Comparison of ENCODE assay signal across 1 cellular context in genomic region chr2:74472945-74473258, GRCh38.
TF ChIP-seq lines count a peak whose summit lies in the region.

No MANE protein-coding gene starts in this region.

TF ChIP-seq in HepG2, 621 proteins besides CTCF, POLR2A, EP300 and RAD21:
- TF ChIP-seq BORCS8-MEF2B (CRISPR knock-in tag; IDR thresholded peaks at IDR 0.05) (no peak), EZH2 (conservative IDR thresholded peaks at IDR 0.05; ENCODE audit: low read depth, low read length) (no peak), ZNF549 (CRISPR knock-in tag; IDR thresholded peaks at IDR 0.05) (0 out of 2 replicates have a peak, but pooled peaks have one; percentile 3), GLMP (CRISPR knock-in tag; IDR thresholded peaks at IDR 0.05; ENCODE audit: borderline replicate concordance) (no peak), ZNF224 (CRISPR knock-in tag; IDR thresholded peaks at IDR 0.05) (0 out of 2 replicates have a peak, but pooled peaks have one; percentile 36), ZNF703 (CRISPR knock-in tag; IDR thresholded peaks at IDR 0.05; ENCODE audit: borderline replicate concordance) (0 out of 2 replicates have a peak, but pooled peaks have one; percentile 36), ZNF597 (CRISPR knock-in tag; IDR thresholded peaks at IDR 0.05) (no peak), ZFP41 (CRISPR knock-in tag; IDR thresholded peaks at IDR 0.05; ENCODE audit: borderline replicate concordance) (no peak), BRCA1 (CRISPR knock-in tag; IDR thresholded peaks at IDR 0.05) (peak; percentile 0; the same call in 1 of the 2 replicates), ZBTB33 (CRISPR knock-in tag; IDR thresholded peaks at IDR 0.05) (no peak), ZNF263 (CRISPR knock-in tag; IDR thresholded peaks at IDR 0.05) (peak; percentile 80), ZBTB34 (CRISPR knock-in tag; IDR thresholded peaks at IDR 0.05) (0 out of 2 replicates have a peak, but pooled peaks have one; percentile 9), ZNF34 (CRISPR knock-in tag; IDR thresholded peaks at IDR 0.05; ENCODE audit: borderline replicate concordance) (0 out of 2 replicates have a peak, but pooled peaks have one; percentile 21), ZNF12 (CRISPR knock-in tag; IDR thresholded peaks at IDR 0.05) (0 out of 2 replicates have a peak, but pooled peaks have one; percentile 18), ZNF629 (CRISPR knock-in tag; conservative IDR thresholded peaks at IDR 0.05) (no peak), PLRG1 (conservative IDR thresholded peaks at IDR 0.05) (no peak), ZNF772 (CRISPR knock-in tag; IDR thresholded peaks at IDR 0.05) (0 out of 2 replicates have a peak, but pooled peaks have one; percentile 3), NFIC (IDR thresholded peaks at IDR 0.05; ENCODE audit: low read length) (0 out of 2 replicates have a peak, but pooled peaks have one; percentile 43), CBX5 (CRISPR knock-in tag; IDR thresholded peaks at IDR 0.05; ENCODE audit: borderline replicate concordance) (no peak)
TF ChIP-seq in HepG2: peak in this region for 10.
